Comparison of ENCODE assay signal across 1 cellular context in the genomic region with DNA sequence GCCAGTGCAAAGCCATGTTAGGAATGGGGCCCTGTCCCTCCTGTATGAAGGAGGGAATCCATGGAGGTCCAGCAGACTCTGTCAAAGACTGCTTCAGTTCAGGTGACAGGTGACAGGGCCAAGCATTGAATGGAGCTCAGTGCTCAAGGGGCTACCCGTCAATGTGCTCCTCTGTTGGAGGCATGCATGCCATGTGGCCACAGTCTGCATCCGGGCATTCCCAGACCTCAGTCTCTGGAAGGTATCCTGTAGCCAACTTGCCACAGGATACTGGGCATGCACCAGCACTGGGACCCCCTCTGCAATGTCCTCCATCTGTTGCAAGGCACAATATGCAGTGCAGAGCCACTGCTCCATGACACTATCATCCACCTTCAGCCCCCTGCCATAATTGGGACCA.
TF ChIP-seq lines count a peak whose summit lies in the region.

No MANE protein-coding gene starts in this region.

TF ChIP-seq in H1, 55 proteins besides CTCF, POLR2A, EP300 and RAD21 (continued from another document):
- TF ChIP-seq NRF1 (IDR thresholded peaks at IDR 0.05; ENCODE audit: low read depth, low read length) (no peak), RBBP5 (IDR thresholded peaks at IDR 0.05; ENCODE audit: borderline replicate concordance, low read depth, low read length) (no peak), SP2 (IDR thresholded peaks at IDR 0.05; ENCODE audit: low read length) (no peak), ATF2 (IDR thresholded peaks at IDR 0.05; ENCODE audit: low read length) (no peak), SP4 (IDR thresholded peaks at IDR 0.05; ENCODE audit: low read length) (no peak), CBX8 (IDR thresholded peaks at IDR 0.05; ENCODE audit: borderline replicate concordance, low read depth, low read length) (no peak), TBP (IDR thresholded peaks at IDR 0.05; ENCODE audit: low read depth, low read length) (no peak), NANOG (IDR thresholded peaks at IDR 0.05; ENCODE audit: insufficient read depth, low read depth, low read length, poor library complexity, severe bottlenecking) (no peak), MAFK (IDR thresholded peaks at IDR 0.05; ENCODE audit: low read depth, low read length) (no peak), BRCA1 (IDR thresholded peaks at IDR 0.05; ENCODE audit: low read depth, low read length) (no peak), RNF2 (IDR thresholded peaks at IDR 0.05; ENCODE audit: borderline replicate concordance, low read depth, low read length, missing control alignments, poor library complexity, severe bottlenecking) (no peak), POU5F1 (IDR thresholded peaks at IDR 0.05; ENCODE audit: low read depth, low read length) (no peak)
- TF ChIP-seq, protein P1, sequence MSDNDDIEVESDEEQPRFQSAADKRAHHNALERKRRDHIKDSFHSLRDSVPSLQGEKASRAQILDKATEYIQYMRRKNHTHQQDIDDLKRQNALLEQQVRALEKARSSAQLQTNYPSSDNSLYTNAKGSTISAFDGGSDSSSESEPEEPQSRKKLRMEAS (IDR thresholded peaks at IDR 0.05): no peak
- TF ChIP-seq, protein P2, sequence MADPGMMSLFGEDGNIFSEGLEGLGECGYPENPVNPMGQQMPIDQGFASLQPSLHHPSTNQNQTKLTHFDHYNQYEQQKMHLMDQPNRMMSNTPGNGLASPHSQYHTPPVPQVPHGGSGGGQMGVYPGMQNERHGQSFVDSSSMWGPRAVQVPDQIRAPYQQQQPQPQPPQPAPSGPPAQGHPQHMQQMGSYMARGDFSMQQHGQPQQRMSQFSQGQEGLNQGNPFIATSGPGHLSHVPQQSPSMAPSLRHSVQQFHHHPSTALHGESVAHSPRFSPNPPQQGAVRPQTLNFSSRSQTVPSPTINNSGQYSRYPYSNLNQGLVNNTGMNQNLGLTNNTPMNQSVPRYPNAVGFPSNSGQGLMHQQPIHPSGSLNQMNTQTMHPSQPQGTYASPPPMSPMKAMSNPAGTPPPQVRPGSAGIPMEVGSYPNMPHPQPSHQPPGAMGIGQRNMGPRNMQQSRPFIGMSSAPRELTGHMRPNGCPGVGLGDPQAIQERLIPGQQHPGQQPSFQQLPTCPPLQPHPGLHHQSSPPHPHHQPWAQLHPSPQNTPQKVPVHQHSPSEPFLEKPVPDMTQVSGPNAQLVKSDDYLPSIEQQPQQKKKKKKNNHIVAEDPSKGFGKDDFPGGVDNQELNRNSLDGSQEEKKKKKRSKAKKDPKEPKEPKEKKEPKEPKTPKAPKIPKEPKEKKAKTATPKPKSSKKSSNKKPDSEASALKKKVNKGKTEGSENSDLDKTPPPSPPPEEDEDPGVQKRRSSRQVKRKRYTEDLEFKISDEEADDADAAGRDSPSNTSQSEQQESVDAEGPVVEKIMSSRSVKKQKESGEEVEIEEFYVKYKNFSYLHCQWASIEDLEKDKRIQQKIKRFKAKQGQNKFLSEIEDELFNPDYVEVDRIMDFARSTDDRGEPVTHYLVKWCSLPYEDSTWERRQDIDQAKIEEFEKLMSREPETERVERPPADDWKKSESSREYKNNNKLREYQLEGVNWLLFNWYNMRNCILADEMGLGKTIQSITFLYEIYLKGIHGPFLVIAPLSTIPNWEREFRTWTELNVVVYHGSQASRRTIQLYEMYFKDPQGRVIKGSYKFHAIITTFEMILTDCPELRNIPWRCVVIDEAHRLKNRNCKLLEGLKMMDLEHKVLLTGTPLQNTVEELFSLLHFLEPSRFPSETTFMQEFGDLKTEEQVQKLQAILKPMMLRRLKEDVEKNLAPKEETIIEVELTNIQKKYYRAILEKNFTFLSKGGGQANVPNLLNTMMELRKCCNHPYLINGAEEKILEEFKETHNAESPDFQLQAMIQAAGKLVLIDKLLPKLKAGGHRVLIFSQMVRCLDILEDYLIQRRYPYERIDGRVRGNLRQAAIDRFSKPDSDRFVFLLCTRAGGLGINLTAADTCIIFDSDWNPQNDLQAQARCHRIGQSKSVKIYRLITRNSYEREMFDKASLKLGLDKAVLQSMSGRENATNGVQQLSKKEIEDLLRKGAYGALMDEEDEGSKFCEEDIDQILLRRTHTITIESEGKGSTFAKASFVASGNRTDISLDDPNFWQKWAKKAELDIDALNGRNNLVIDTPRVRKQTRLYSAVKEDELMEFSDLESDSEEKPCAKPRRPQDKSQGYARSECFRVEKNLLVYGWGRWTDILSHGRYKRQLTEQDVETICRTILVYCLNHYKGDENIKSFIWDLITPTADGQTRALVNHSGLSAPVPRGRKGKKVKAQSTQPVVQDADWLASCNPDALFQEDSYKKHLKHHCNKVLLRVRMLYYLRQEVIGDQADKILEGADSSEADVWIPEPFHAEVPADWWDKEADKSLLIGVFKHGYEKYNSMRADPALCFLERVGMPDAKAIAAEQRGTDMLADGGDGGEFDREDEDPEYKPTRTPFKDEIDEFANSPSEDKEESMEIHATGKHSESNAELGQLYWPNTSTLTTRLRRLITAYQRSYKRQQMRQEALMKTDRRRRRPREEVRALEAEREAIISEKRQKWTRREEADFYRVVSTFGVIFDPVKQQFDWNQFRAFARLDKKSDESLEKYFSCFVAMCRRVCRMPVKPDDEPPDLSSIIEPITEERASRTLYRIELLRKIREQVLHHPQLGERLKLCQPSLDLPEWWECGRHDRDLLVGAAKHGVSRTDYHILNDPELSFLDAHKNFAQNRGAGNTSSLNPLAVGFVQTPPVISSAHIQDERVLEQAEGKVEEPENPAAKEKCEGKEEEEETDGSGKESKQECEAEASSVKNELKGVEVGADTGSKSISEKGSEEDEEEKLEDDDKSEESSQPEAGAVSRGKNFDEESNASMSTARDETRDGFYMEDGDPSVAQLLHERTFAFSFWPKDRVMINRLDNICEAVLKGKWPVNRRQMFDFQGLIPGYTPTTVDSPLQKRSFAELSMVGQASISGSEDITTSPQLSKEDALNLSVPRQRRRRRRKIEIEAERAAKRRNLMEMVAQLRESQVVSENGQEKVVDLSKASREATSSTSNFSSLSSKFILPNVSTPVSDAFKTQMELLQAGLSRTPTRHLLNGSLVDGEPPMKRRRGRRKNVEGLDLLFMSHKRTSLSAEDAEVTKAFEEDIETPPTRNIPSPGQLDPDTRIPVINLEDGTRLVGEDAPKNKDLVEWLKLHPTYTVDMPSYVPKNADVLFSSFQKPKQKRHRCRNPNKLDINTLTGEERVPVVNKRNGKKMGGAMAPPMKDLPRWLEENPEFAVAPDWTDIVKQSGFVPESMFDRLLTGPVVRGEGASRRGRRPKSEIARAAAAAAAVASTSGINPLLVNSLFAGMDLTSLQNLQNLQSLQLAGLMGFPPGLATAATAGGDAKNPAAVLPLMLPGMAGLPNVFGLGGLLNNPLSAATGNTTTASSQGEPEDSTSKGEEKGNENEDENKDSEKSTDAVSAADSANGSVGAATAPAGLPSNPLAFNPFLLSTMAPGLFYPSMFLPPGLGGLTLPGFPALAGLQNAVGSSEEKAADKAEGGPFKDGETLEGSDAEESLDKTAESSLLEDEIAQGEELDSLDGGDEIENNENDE (IDR thresholded peaks at IDR 0.05; ENCODE audit: insufficient replicate concordance, low read length): no peak
